In the genomic region with DNA sequence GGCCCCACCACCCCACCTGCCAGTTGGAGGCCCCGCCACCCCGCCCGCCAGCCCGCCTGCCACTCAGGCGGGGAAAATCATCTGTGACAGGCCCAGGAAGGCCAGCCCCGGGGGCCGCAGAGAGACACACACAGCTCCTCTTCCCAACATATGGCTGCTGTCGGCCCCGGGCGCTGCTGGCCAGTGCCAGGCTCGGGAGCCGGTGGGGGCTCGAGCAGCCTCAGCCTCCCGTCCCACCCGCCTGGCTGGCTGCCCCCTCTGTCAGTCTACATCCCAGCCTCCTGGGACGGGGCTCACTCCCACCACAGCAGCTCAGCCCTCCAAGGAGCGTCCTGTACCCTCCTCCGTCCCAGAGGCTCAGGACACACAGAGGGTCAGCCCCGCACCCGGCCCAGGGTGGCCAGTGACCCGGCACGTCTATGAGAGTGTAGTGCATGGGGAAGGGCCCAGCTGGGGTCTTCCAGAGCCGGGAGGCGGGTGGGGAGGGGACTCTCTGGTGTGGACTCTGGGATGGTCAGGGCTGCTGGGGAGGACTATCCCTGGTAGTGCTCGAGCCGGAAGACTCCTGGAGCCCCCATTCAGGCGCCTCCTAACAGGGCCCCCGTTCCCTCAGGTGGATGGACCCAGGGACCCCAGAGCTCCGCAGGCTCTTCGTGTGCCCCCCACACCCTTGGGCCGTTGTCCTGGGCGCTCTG, we compare ENCODE assay signal across 29 cellular contexts. TPM values are rescaled to one million over a fixed set of nuclear protein-coding genes. Genes with fewer than 3 reads are reported as not detected.
"Had no signal": no experiment of that assay in that cellular context is flagged by ENCODE, and none has a peak within 500 bp of the region (broad histone marks: within the 10 kb centered on the region; RNA-seq: fewer than 3 reads in every experiment).

No MANE protein-coding gene starts in this region.

- H3K27me3 ChIP-seq: body of pancreas, pancreas had no signal

- DNase-seq: activated CD4-positive, alpha-beta T cell treated with anti-CD3 and anti-CD28 coated beads for 36 hours; activated CD4-positive, CD25-positive, alpha-beta regulatory T cell; activated CD8-positive, alpha-beta memory T cell treated with anti-CD3 and anti-CD28 coated beads, Interleukin-2, amount 10 ng/mL, durations not matched to agents 7 days and 5 days; activated CD8-positive, alpha-beta T cell treated with anti-CD3 and anti-CD28 coated beads, Interleukin-2, amount 10 ng/mL, durations not matched to agents 7 days and 5 days; activated T-cell treated with anti-CD3 and anti-CD28 coated beads, Interleukin-2, amount 50 U/mL, for 48 hours; aorta; body of pancreas; cerebellar nuclear complex; effector memory CD4-positive, alpha-beta T cell; erythroblast; gastrocnemius medialis; glutamatergic neuron; left colon; naive B cell; pancreas; stimulated activated CD4-positive, alpha-beta T cell treated with anti-CD3 and anti-CD28 coated beads, Interleukin-1b, Interleukin-23, amount 100 ng/mL, for 48 hours; stimulated activated naive B cell treated with anti-CD40 and anti-IgM and Interleukin-4, amounts not matched to agents 10 μg/mL and 1 μg/mL and 100 μg/mL, for 72 hours; tibial artery; upper lobe of right lung had no signal

- ATAC-seq: activated CD4-positive, alpha-beta T cell treated with anti-CD3 and anti-CD28 coated beads for 36 hours; activated CD8-positive, alpha-beta memory T cell treated with anti-CD3 and anti-CD28 coated beads, Interleukin-2, amount 10 ng/mL, durations not matched to agents 7 days and 5 days; activated CD8-positive, alpha-beta T cell treated with anti-CD3 and anti-CD28 coated beads, Interleukin-2, amount 10 ng/mL, durations not matched to agents 7 days and 5 days; activated naive CD4-positive, alpha-beta T cell treated with anti-CD3 and anti-CD28 coated beads, Interleukin-2, amount 50 U/mL, for 72 hours; body of pancreas; gastrocnemius medialis; left colon; stimulated activated naive B cell treated with anti-CD40 and anti-IgM and Interleukin-4, amounts not matched to agents 10 μg/mL and 1 μg/mL and 100 μg/mL, for 72 hours; upper lobe of right lung had no signal

- H2AFZ ChIP-seq: hepatocyte had no signal

- H3K36me3 ChIP-seq: prostate gland had no signal

- H3K4me1 ChIP-seq: gastrocnemius medialis, pancreas, prostate gland, upper lobe of right lung had no signal

- H3K27ac ChIP-seq: body of pancreas, coronary artery, gastrocnemius medialis, hepatocyte, pancreas, prostate gland, suprapubic skin, tibial artery, upper lobe of right lung had no signal

- H3K9me3 ChIP-seq: body of pancreas, gastrocnemius medialis, pancreas, prostate gland, suprapubic skin, tibial artery, upper lobe of right lung had no signal

- H3K4me2 ChIP-seq: hepatocyte, smooth muscle cell had no signal

- H3K4me3 ChIP-seq: body of pancreas, coronary artery, dorsolateral prefrontal cortex, gastrocnemius medialis, hepatocyte, pancreas, prostate gland, smooth muscle cell, suprapubic skin, tibial artery, upper lobe of right lung had no signal

RNA-seq across cellular contexts. Expression of gene PRR35, which starts 3.6 kb away (rescaled TPM):
- total RNA-seq: activated CD4-positive, alpha-beta T cell treated with anti-CD3 and anti-CD28 coated beads for 36 hours; activated CD8-positive, alpha-beta memory T cell treated with anti-CD3 and anti-CD28 coated beads, Interleukin-2, amount 10 ng/mL, durations not matched to agents 7 days and 5 days; activated CD8-positive, alpha-beta T cell treated with anti-CD3 and anti-CD28 coated beads, Interleukin-2, amount 10 ng/mL, durations not matched to agents 7 days and 5 days; activated naive CD4-positive, alpha-beta T cell treated with anti-CD3 and anti-CD28 coated beads, Interleukin-2, amount 50 U/mL, for 72 hours; activated T-helper 2 cell treated with anti-CD3 and anti-CD28 coated beads, Interferon-gamma antibody, Interleukin-2, Interleukin-4, amounts not matched to agents 10 μg/mL and 5 μg/mL and 100 μg/mL, durations not matched to agents 14 hours and 24 hours and 36 hours; aorta; body of pancreas; gastrocnemius medialis; hepatocyte; left colon; liver; smooth muscle cell; suprapubic skin; upper lobe of right lung had no signal
- polyA plus RNA-seq: hepatocyte, keratinocyte, liver, smooth muscle cell had no signal
